Comparison of ENCODE assay signal across 8 cellular contexts in the genomic region with DNA sequence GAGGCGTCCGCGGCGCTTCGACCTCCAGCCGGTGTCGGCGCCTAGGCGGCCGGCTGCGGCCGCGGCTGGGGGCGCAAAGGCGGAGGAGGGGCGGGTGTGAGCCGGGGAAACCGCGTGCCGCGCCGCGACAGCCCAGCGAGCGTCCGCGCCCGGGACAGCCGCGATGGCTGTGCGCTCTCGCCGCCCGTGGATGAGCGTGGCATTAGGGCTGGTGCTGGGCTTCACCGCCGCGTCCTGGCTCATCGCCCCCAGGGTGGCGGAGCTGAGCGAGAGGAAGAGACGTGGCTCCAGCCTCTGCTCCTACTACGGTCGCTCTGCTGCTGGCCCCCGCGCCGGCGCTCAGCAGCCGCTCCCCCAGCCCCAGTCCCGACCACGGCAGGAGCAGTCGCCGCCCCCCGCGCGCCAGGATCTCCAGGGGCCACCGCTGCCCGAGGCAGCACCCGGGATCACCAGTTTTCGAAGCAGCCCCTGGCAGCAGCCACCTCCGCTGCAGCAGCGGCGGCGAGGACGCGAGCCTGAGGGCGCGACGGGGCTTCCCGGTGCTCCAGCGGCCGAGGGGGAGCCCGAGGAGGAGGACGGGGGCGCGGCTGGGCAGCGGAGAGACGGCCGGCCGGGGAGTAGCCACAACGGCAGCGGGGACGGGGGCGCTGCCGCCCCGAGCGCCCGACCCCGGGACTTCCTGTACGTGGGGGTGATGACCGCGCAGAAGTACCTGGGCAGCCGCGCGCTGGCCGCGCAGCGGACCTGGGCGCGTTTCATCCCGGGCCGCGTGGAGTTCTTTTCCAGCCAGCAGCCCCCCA. TPM values are rescaled to one million over a fixed set of nuclear protein-coding genes. Genes with fewer than 3 reads are reported as not detected.
DNase-seq lines count a peak whose midpoint lies in the region; ATAC-seq and TF ChIP-seq lines count a peak whose summit lies in the region.

No MANE protein-coding gene starts in this region.

- no peaks in the 10 kb centered on the region for H3K9me3 Mint-ChIP-seq in activated T-cell treated with anti-CD3 and anti-CD28 coated beads, Interleukin-2, amount 50 U/mL, for 4 hours
- H3K9me3 Mint-ChIP-seq in activated B cell treated with CpG ODN at 0.5 μM for 24 hours (no peaks in the 10 kb centered on the region), glutamatergic neuron (ENCODE audit: unreplicated experiment) (peaks cover 13% of the 10 kb centered on the region)

- H3K79me2 ChIP-seq in parathyroid adenoma, result no peaks in the 10 kb centered on the region

- H3K36me3 Mint-ChIP-seq in activated T-cell treated with anti-CD3 and anti-CD28 coated beads, Interleukin-2, amount 50 U/mL, for 4 hours (ENCODE audit: insufficient read depth), result no peaks in the 10 kb centered on the region
- H3K36me3 Mint-ChIP-seq in activated B cell treated with CpG ODN at 0.5 μM for 24 hours (ENCODE audit: low read depth) (no peaks in the 10 kb centered on the region), glutamatergic neuron (ENCODE audit: unreplicated experiment) (peaks cover 5% of the 10 kb centered on the region)

- H3K27ac ChIP-seq in parathyroid adenoma, result no peak overlapping the region

- H3K4me3 Mint-ChIP-seq in activated T-cell treated with anti-CD3 and anti-CD28 coated beads, Interleukin-2, amount 50 U/mL, for 4 hours, result no peak overlapping the region
- H3K4me3 Mint-ChIP-seq in activated B cell treated with CpG ODN at 0.5 μM for 24 hours (peak overlapping the region; percentile 74), glutamatergic neuron (ENCODE audit: unreplicated experiment) (peak overlapping the region; percentile 97)

- CTCF ChIA-PET in activated B cell treated with CpG ODN at 0.5 μM for 24 hours (lab: Charles Lee), result no interaction called here

- H3K4me1 Mint-ChIP-seq in activated T-cell treated with anti-CD3 and anti-CD28 coated beads, Interleukin-2, amount 50 U/mL, for 4 hours (ENCODE audit: low read depth), result peaks cover 12% of the 10 kb centered on the region
- H3K4me1 Mint-ChIP-seq in activated B cell treated with CpG ODN at 0.5 μM for 24 hours (peaks cover 15% of the 10 kb centered on the region), glutamatergic neuron (ENCODE audit: low read depth, unreplicated experiment) (peaks cover 9% of the 10 kb centered on the region)

- H3K36me3 ChIP-seq in parathyroid adenoma (ENCODE audit: control insufficient read depth, insufficient read depth, low read length), result no peaks in the 10 kb centered on the region

- H3K27me3 Mint-ChIP-seq in activated T-cell treated with anti-CD3 and anti-CD28 coated beads, Interleukin-2, amount 50 U/mL, for 4 hours (ENCODE audit: low read depth), result peaks cover 46% of the 10 kb centered on the region
- H3K27me3 Mint-ChIP-seq in activated B cell treated with CpG ODN at 0.5 μM for 24 hours (peaks cover 36% of the 10 kb centered on the region), glutamatergic neuron (ENCODE audit: unreplicated experiment) (peaks cover 24% of the 10 kb centered on the region)

- POLR2A ChIA-PET in activated B cell treated with CpG ODN at 0.5 μM for 24 hours (lab: Charles Lee), result no interaction called here

- H2AFZ ChIP-seq in parathyroid adenoma, result peak overlapping the region; percentile 93

- no peaks in the 10 kb centered on the region for H3K27me3 ChIP-seq in parathyroid adenoma (ENCODE audit: control insufficient read depth, insufficient read depth, low read length)

- H3K9me3 ChIP-seq in parathyroid adenoma (ENCODE audit: control insufficient read depth, low read length), result no peaks in the 10 kb centered on the region

- H3K4me1 ChIP-seq in parathyroid adenoma, result peaks cover 2% of the 10 kb centered on the region

- no peak for TF ChIP-seq CTCF in activated B cell treated with CpG ODN at 0.5 μM for 24 hours (IDR thresholded peaks at IDR 0.05)
- no peak for TF ChIP-seq CTCF in glutamatergic neuron (IDR thresholded peaks at IDR 0.05; ENCODE audit: partially characterized antibody, unreplicated experiment)
- no peak for TF ChIP-seq CTCF in parathyroid adenoma (IDR thresholded peaks at IDR 0.05)

- H3K4me3 ChIP-seq in parathyroid adenoma (ENCODE audit: low read depth, low read length), result peak overlapping the region; percentile 61

- H3K27ac Mint-ChIP-seq in activated B cell treated with CpG ODN at 0.5 μM for 24 hours (no peak overlapping the region), glutamatergic neuron (ENCODE audit: unreplicated experiment) (no peak overlapping the region)

- H3K4me2 ChIP-seq in parathyroid adenoma (ENCODE audit: low read length), result peak overlapping the region; percentile 91

- peak; percentile 41 to 51 for ATAC-seq in activated T-cell treated with anti-CD3 and anti-CD28 coated beads, Interleukin-2, amount 50 U/mL, for 4 hours
- peak; percentile 5 for ATAC-seq in HG02970 (IDR thresholded peaks at IDR 0.05; ENCODE audit: low FRiP score, unreplicated experiment)
- peak; percentile 10 for ATAC-seq in activated B cell treated with CpG ODN at 0.5 μM for 24 hours (ENCODE audit: low read depth)

- no peak for DNase-seq in activated T-cell treated with anti-CD3 and anti-CD28 coated beads, Interleukin-2, amount 50 U/mL, for 4 hours
- DNase-seq in activated T-cell treated with anti-CD3 and anti-CD28 coated beads, Interleukin-2, amount 50 U/mL, for 1 hour, result no peak
- DNase-seq in activated B cell treated with CpG ODN at 0.5 μM for 24 hours, result no peak
- peak; percentile 54 for DNase-seq in glutamatergic neuron
- DNase-seq in SHP77 treated with DMSO at 0.1 percent for 48 hours (lab: John Stamatoyannopoulos, UW), result no peak
- DNase-seq in 8988T, result no peak

- intact Hi-C loops in activated B cell treated with CpG ODN at 0.5 μM for 24 hours (cut with micrococcal nuclease), result no loop called here

- no peak overlapping the region for H3K9ac ChIP-seq in parathyroid adenoma

RNA-seq across cellular contexts. Expression of a gene that starts 0.6 kb away (rescaled TPM):
- not detected for total RNA-seq in activated T-cell treated with anti-CD3 and anti-CD28 coated beads, Interleukin-2, amount 50 U/mL, for 4 hours
- total RNA-seq in activated B cell treated with CpG ODN at 0.5 μM for 24 hours, result not detected in 2 replicates
- total RNA-seq in glutamatergic neuron (ENCODE audit: unreplicated experiment), result not detected
